In the genomic region with DNA sequence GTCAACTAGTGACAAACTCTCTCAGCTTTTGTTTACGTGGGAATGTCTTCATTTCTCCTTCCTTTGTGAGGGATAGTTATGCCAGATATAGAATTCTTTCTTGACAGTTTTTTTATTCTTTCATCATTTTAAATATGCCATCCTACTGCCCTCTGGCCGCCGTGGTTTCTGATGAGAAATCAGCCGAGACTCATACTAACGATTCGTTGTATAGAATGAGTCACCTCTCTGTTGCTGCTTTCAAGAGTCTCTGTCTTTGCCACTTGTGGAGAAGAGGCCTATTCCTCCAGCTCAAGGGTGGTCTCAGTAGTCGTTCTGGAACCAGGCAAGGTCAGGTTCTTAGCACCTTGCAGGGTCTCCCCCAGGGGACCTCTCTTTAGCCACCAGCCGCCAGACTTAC, we compare ENCODE assay signal across 2 cellular contexts.
A peak's percentile ranks its signal among the peaks of the same experiment; 100 is the strongest.
TF ChIP-seq lines count a peak whose summit lies in the region.

No MANE protein-coding gene starts in this region.

TF ChIP-seq in endothelial cell of umbilical vein, 7 proteins besides CTCF, POLR2A, EP300 and RAD21:
- TF ChIP-seq FOS (IDR thresholded peaks at IDR 0.05; ENCODE audit: borderline replicate concordance, insufficient read depth, low read length) (peak; percentile 18), GATA2 (IDR thresholded peaks at IDR 0.05; ENCODE audit: insufficient read depth, insufficient read length, low read depth, low read length) (no peak)

TF ChIP-seq in GM12891, 5 proteins besides CTCF, POLR2A, EP300 and RAD21:
- TF ChIP-seq SPI1 (IDR thresholded peaks at IDR 0.05; ENCODE audit: low read depth, low read length) (no peak), POLR2AphosphoS5 (IDR thresholded peaks at IDR 0.05; ENCODE audit: low read depth, low read length) (no peak), TAF1 (IDR thresholded peaks at IDR 0.05; ENCODE audit: low read depth, low read length) (no peak), PAX5 (IDR thresholded peaks at IDR 0.05; ENCODE audit: insufficient read depth, low read length, severe bottlenecking) (no peak), POU2F2 (IDR thresholded peaks at IDR 0.05; ENCODE audit: low read depth, low read length) (no peak)
TF ChIP-seq in GM12891: peak in this region for 0.
